Comparison of ENCODE assay signal across 8 cellular contexts in the genomic region with DNA sequence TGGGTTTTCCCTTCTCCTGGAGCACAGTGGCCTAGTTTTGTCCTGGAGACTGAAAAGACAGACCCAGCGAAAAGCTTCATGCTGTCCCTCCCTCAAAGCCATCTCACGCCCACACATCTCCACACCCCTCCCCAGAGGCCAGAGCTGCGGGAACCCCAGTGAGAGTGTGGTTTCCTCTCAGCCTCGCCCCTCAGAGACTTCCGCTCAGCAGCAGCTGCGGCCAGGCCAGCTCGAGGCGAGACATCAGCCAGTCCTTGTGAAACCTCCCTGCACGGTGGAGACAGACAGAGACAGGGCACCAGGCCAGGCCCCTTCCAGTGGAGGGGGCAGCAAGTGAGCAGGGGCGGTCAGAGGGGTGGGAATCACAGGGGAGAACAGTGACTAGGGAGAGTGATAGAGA.
DNase-seq lines count a peak whose midpoint lies in the region; ATAC-seq and TF ChIP-seq lines count a peak whose summit lies in the region.

No MANE protein-coding gene starts in this region.

- H3K18ac ChIP-seq in neuronal stem cell (ENCODE audit: low read length), result peak overlapping the region; percentile 81

- H2AFZ ChIP-seq in neuronal stem cell (ENCODE audit: low read length), result peak overlapping the region; percentile 83

- peaks cover 36% of the 10 kb centered on the region for H3K4me1 ChIP-seq in DOHH2 (ENCODE audit: control insufficient read depth, low read length)
- peaks cover 0 to 12% of the 10 kb centered on the region in 2 donors for H3K4me1 ChIP-seq in esophagus (ENCODE audit: control insufficient read depth in 2 of 2, insufficient read depth in 2 of 2, low read length in 1 of 2)
- peaks cover 21 to 22% of the 10 kb centered on the region in 2 donors for H3K4me1 ChIP-seq in neuronal stem cell (ENCODE audit: control insufficient read depth in 2 of 2, insufficient read depth in 1 of 2, low read depth in 1 of 2, low read length in 2 of 2)
- H3K4me1 ChIP-seq in thoracic aorta (ENCODE audit: control insufficient read depth in 1 of 2, low read depth in 2 of 2), result peaks cover 11 to 26% of the 10 kb centered on the region in 2 donors

- H3K4me2 ChIP-seq in DOHH2 (ENCODE audit: low read length) (peak overlapping the region; percentile 67), neuronal stem cell (ENCODE audit: insufficient read depth, low read length, poor library complexity, severe bottlenecking) (no peak overlapping the region)

- peak overlapping the region; percentile 57 for H2BK5ac ChIP-seq in neuronal stem cell (ENCODE audit: low read length)

- no peak overlapping the region for H2BK12ac ChIP-seq in neuronal stem cell (ENCODE audit: low read length)

- H2BK15ac ChIP-seq in neuronal stem cell (ENCODE audit: low read length), result peak overlapping the region; percentile 54

- no peaks in the 10 kb centered on the region for H3K36me3 Mint-ChIP-seq in activated CD4-positive, alpha-beta memory T cell treated with anti-CD3 and anti-CD28 coated beads, Interleukin-2, amount 10 ng/mL, durations not matched to agents 7 days and 5 days (ENCODE audit: low read depth)

- POLR2A ChIA-PET in activated CD4-positive, alpha-beta memory T cell treated with anti-CD3 and anti-CD28 coated beads, Interleukin-2, amount 10 ng/mL, durations not matched to agents 7 days and 5 days (lab: Charles Lee), result interaction anchor here (0.8 to 4.7 kb wide), 11 partner anchors 11 to 287 kb away, joined by 3 to 47 read pairs (median 4); a partner anchor contains a TSS

- peak overlapping the region; percentile 49 for H3K4me3 ChIP-seq in DOHH2 (ENCODE audit: low read length)
- H3K4me3 ChIP-seq in esophagus (ENCODE audit: low read depth in 1 of 2, low read length in 2 of 2), result no peak overlapping the region
- no peak overlapping the region for H3K4me3 ChIP-seq in neuronal stem cell (ENCODE audit: low read length in 2 of 2)
- peak overlapping the region; percentile 7 for H3K4me3 ChIP-seq in thoracic aorta

- H3K9me3 Mint-ChIP-seq in activated CD4-positive, alpha-beta memory T cell treated with anti-CD3 and anti-CD28 coated beads, Interleukin-2, amount 10 ng/mL, durations not matched to agents 7 days and 5 days, result peaks cover 3% of the 10 kb centered on the region

- no peaks in the 10 kb centered on the region for H3K9me2 ChIP-seq in DOHH2 (replicated peaks; ENCODE audit: control insufficient read depth, low read length)

- H3K23ac ChIP-seq in neuronal stem cell (ENCODE audit: low read depth, low read length, poor library complexity), result peak overlapping the region; percentile 3

- no peaks in the 10 kb centered on the region for H3K79me2 ChIP-seq in DOHH2 (ENCODE audit: control insufficient read depth, low read length)

- H3K14ac ChIP-seq in neuronal stem cell (ENCODE audit: low read length), result peak overlapping the region; percentile 2

- H3K27me3 Mint-ChIP-seq in activated CD4-positive, alpha-beta memory T cell treated with anti-CD3 and anti-CD28 coated beads, Interleukin-2, amount 10 ng/mL, durations not matched to agents 7 days and 5 days, result peaks cover 9% of the 10 kb centered on the region

- no peak overlapping the region for H3K4ac ChIP-seq in neuronal stem cell (ENCODE audit: low read length)

- H3K27ac ChIP-seq in DOHH2 (ENCODE audit: low read depth, low read length) (no peak overlapping the region), esophagus (ENCODE audit: low read depth in 2 of 2, low read length in 1 of 2) (peak overlapping the region; percentile 63 to 77), neuronal stem cell (replicated peaks; ENCODE audit: low read length) (no peak overlapping the region), thoracic aorta (no peak overlapping the region)

- TF ChIP-seq CTCF in DOHH2 (IDR thresholded peaks at IDR 0.05; ENCODE audit: low read depth, low read length, poor library complexity, severe bottlenecking), result no peak
- no peak for TF ChIP-seq CTCF in thoracic aorta (IDR thresholded peaks at IDR 0.05)

- peaks cover 50% of the 10 kb centered on the region for H3K4me1 Mint-ChIP-seq in activated CD4-positive, alpha-beta memory T cell treated with anti-CD3 and anti-CD28 coated beads, Interleukin-2, amount 10 ng/mL, durations not matched to agents 7 days and 5 days

- no peak overlapping the region for H4K8ac ChIP-seq in neuronal stem cell (ENCODE audit: low read depth, low read length)

- H4K20me1 ChIP-seq in DOHH2 (ENCODE audit: control insufficient read depth, insufficient read depth, low read depth, low read length), result peaks cover 6% of the 10 kb centered on the region; the same call in 1 of the 2 replicates

- CTCF ChIA-PET in activated CD4-positive, alpha-beta memory T cell treated with anti-CD3 and anti-CD28 coated beads, Interleukin-2, amount 10 ng/mL, durations not matched to agents 7 days and 5 days (lab: Charles Lee), result interaction anchor here (0.8 to 1.8 kb wide), 4 partner anchors 38 to 132 kb away, joined by 3 to 8 read pairs (median 4); a partner anchor contains a TSS

- H3K27me3 ChIP-seq in DOHH2 (ENCODE audit: control insufficient read depth, low read length), result peaks cover 53% of the 10 kb centered on the region
- H3K27me3 ChIP-seq in esophagus (ENCODE audit: control insufficient read depth in 1 of 2, insufficient read depth in 2 of 2, low read length in 2 of 2), result no peaks in the 10 kb centered on the region
- H3K27me3 ChIP-seq in neuronal stem cell (ENCODE audit: control insufficient read depth in 3 of 3, insufficient read depth in 3 of 3, low read depth in 1 of 3, low read length in 3 of 3), result peaks cover 0 to 21% (median 4%) of the 10 kb centered on the region in 3 experiments
- no peaks in the 10 kb centered on the region for H3K27me3 ChIP-seq in thoracic aorta (replicated peaks; ENCODE audit: insufficient read depth)

- 19 to 26% methylated on average over 10 of the region's 10 CpGs for WGBS in esophagus, 2 donors
- no CpG with 5 or more reads among the region's 10 CpGs for WGBS in neuronal stem cell (ENCODE audit: extremely low coverage in 2 of 2, insufficient read length in 2 of 2, insufficient replicate concordance in 1 of 2), 2 donors

- peak overlapping the region; percentile 27 for H3K9ac ChIP-seq in neuronal stem cell (ENCODE audit: low read depth, low read length, poor library complexity)

- peaks cover 2% of the 10 kb centered on the region; the same call in 1 of the 2 replicates for H3F3A ChIP-seq in DOHH2 (ENCODE audit: control insufficient read depth, insufficient read depth)

- no peaks in the 10 kb centered on the region for H3K79me1 ChIP-seq in neuronal stem cell (ENCODE audit: low read depth, low read length)

- no peaks in the 10 kb centered on the region for H3K9me3 ChIP-seq in DOHH2 (ENCODE audit: control insufficient read depth, insufficient read depth, low read length)
- no peaks in the 10 kb centered on the region for H3K9me3 ChIP-seq in esophagus (ENCODE audit: control insufficient read depth in 2 of 2, insufficient read depth in 1 of 2, low read depth in 1 of 2, low read length in 1 of 2)
- H3K9me3 ChIP-seq in neuronal stem cell (replicated peaks in 1 of 2; ENCODE audit: control insufficient read depth in 2 of 2, insufficient read depth in 1 of 2, low read depth in 1 of 2, low read length in 2 of 2), result no peaks in the 10 kb centered on the region
- H3K9me3 ChIP-seq in thoracic aorta, result peaks cover under 1% of the 10 kb centered on the region

- ATAC-seq in GM21737 (IDR thresholded peaks at IDR 0.05; ENCODE audit: unreplicated experiment) (peak; percentile 79), thoracic aorta (ENCODE audit: insufficient number of reproducible peaks, low FRiP score, low read depth) (no peak)

- peak overlapping the region; percentile 91 for H2AK5ac ChIP-seq in neuronal stem cell (ENCODE audit: low read depth, low read length)

- H3K36me3 ChIP-seq in DOHH2 (ENCODE audit: control insufficient read depth, low read length) (no peaks in the 10 kb centered on the region), esophagus (ENCODE audit: control insufficient read depth in 2 of 2, insufficient read depth in 2 of 2, low read length in 1 of 2) (no peaks in the 10 kb centered on the region), neuronal stem cell (replicated peaks in 1 of 2; ENCODE audit: control insufficient read depth in 2 of 2, insufficient read depth in 2 of 2, low read length in 2 of 2) (no peaks in the 10 kb centered on the region), thoracic aorta (no peaks in the 10 kb centered on the region)

- H3K4me3 Mint-ChIP-seq in activated CD4-positive, alpha-beta memory T cell treated with anti-CD3 and anti-CD28 coated beads, Interleukin-2, amount 10 ng/mL, durations not matched to agents 7 days and 5 days, result peak overlapping the region; percentile 70

- peak; percentile 94 to 96 for DNase-seq in Kasumi-1 (lab: John Stamatoyannopoulos, UW)
- DNase-seq in activated CD4-positive, alpha-beta memory T cell treated with anti-CD3 and anti-CD28 coated beads, Interleukin-2, amount 10 ng/mL, durations not matched to agents 7 days and 5 days, result peak; percentile 89
- no peak for DNase-seq in neuronal stem cell (ENCODE audit: low spot score)
- DNase-seq in thoracic aorta (ENCODE audit: low spot score), result peak; percentile 52
- no peak for DNase-seq in NCI-H82 (lab: John Stamatoyannopoulos, UW)

- no peak overlapping the region for H2BK120ac ChIP-seq in neuronal stem cell (ENCODE audit: low read depth, low read length)

- no peak overlapping the region for H4K91ac ChIP-seq in neuronal stem cell (ENCODE audit: low read depth, low read length, poor library complexity)

- peak overlapping the region; percentile 88 for H3K27ac Mint-ChIP-seq in activated CD4-positive, alpha-beta memory T cell treated with anti-CD3 and anti-CD28 coated beads, Interleukin-2, amount 10 ng/mL, durations not matched to agents 7 days and 5 days

Comparison
In these comparisons a context has a peak if more than half of its experiments do, and no peak if none do; other contexts are left out.
1. H3K27ac ChIP-seq: peak in esophagus (2 of 2); none in DOHH2 (single experiment), neuronal stem cell (single experiment) and thoracic aorta (0 of 2).
2. H3K4me3 ChIP-seq: peak in DOHH2 (single experiment) and thoracic aorta (single experiment); none in esophagus (0 of 2) and neuronal stem cell (0 of 2).
3. DNase-seq: peak in Kasumi-1 (2 of 2), activated CD4-positive, alpha-beta memory T cell treated with anti-CD3 and anti-CD28 coated beads, Interleukin-2, amount 10 ng/mL, durations not matched to agents 7 days and 5 days (single experiment) and thoracic aorta (single experiment); none in neuronal stem cell (single experiment) and NCI-H82 (single experiment).